ENCODE assay signal across 1 cellular context in the genomic region with DNA sequence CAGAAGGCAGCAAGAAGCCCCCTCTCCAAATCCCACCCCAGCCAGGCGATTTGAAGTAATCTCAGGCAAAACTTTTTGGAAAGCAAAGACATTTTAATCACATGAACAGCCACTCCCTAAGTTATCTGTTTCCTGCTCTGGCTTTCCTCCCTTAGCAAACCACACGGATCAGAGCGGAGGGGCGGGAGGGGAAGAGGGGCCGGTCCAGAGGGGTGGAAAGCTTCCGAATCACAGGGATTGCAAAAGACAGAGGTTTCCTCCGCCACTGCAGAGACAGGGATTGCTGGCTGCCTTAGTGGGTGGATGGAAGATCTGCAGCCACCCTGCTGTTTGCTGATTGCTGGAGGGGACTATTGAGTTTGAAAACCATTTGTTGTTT.
TF ChIP-seq lines count a peak whose summit lies in the region.

No MANE protein-coding gene starts in this region.

TF ChIP-seq in H1, 55 proteins besides CTCF, POLR2A, EP300 and RAD21:
- TF ChIP-seq SP1 (IDR thresholded peaks at IDR 0.05; ENCODE audit: low read depth, low read length) (no peak), GTF2F1 (IDR thresholded peaks at IDR 0.05; ENCODE audit: borderline replicate concordance, low read depth, low read length) (no peak), SUZ12 (IDR thresholded peaks at IDR 0.05; ENCODE audit: low read length) (0 out of 2 replicates have a peak, but pooled peaks have one; percentile 29)
